8 cellular contexts compared by ENCODE assay signal in the genomic region with DNA sequence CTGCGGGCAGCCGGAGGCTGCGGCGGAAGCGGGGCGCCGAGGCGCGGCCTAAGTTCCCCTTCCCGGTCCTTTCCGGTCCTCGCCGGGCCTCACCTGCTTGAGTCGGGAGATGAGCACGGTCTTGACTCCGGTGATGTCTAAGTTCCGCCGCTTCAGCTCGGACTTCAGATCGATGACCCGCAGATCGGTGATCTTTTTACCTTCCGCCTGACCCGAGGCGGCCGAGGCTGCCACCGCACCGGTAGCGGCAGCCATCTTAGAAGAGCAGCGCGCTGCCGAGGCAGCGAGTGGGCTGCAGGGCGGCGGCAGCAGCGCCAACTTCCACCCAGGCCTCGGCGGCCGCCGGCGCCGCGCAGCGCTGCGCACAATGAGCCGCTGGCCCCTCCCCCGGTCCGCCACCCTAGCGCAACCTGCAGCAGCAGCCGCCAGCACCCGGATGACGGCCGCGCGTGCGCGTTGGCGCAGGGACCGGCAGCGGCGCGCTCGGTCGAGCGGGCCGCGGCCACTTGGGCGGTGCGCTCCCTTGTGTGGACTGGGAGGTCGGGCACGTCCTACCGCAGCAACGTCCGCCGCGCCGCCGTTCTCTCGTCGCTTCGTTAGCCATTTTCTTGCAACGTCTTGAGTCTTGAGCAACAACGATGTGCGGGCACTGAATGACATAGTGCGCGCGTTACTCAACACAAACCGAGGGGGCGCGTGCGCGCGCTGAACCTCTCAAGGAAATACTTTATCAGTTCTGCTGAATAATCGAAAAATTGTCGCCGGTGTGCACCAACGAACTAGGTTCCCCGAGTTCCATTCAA. TPM values are rescaled to one million over a fixed set of nuclear protein-coding genes. Genes with fewer than 3 reads are reported as not detected.
DNase-seq lines count a peak whose midpoint lies in the region; ATAC-seq and TF ChIP-seq lines count a peak whose summit lies in the region.

Gene SLTM, minus strand, starts transcription at position 369 of the 803 bp plus-strand sequence. Its CDS starts 114 bp downstream, at position 255.

- no peak for TF ChIP-seq EP300 in gastroesophageal sphincter (IDR thresholded peaks at IDR 0.05)

- H3K36me3 ChIP-seq in gastroesophageal sphincter = peaks cover 0 to 7% of the 10 kb centered on the region in 2 donors

- no peaks in the 10 kb centered on the region for H3K27me3 ChIP-seq in gastroesophageal sphincter

- H3K27me3 Mint-ChIP-seq in HFFc6 (ENCODE audit: insufficient read depth) = peaks cover 4% of the 10 kb centered on the region
- H3K27me3 Mint-ChIP-seq in activated naive CD4-positive, alpha-beta T cell treated with anti-CD3 and anti-CD28 coated beads for 36 hours (ENCODE audit: low read depth) = no peaks in the 10 kb centered on the region

- peak within 1 kb of the TSS; percentile 99 for H3K27ac Mint-ChIP-seq in HFFc6
- peak within 1 kb of the TSS; percentile 99 for H3K27ac Mint-ChIP-seq in activated naive CD4-positive, alpha-beta T cell treated with anti-CD3 and anti-CD28 coated beads for 36 hours

- H3K9me3 Mint-ChIP-seq in HFFc6 = no peaks in the 10 kb centered on the region
- no peaks in the 10 kb centered on the region for H3K9me3 Mint-ChIP-seq in activated naive CD4-positive, alpha-beta T cell treated with anti-CD3 and anti-CD28 coated beads for 36 hours

- peak; percentile 96 for ATAC-seq in gastroesophageal sphincter

- intact Hi-C loops in activated naive CD4-positive, alpha-beta T cell treated with anti-CD3 and anti-CD28 coated beads for 36 hours (cut with micrococcal nuclease) = loop anchor here (1.0 to 10.0 kb wide), 8 partner anchors 54 to 1229 kb away; partner anchors contain the start of genes ADAM10, BNIP2, CCNB2 and MINDY2

- 0% methylated on average over 2 to 4 of the region's 98 CpGs for WGBS in gastroesophageal sphincter (ENCODE audit: low coverage in 1 of 2), 2 donors

- peak within 1 kb of the TSS; percentile 97 for H3K4me3 Mint-ChIP-seq in HFFc6
- peak within 1 kb of the TSS; percentile 93 for H3K4me3 Mint-ChIP-seq in activated naive CD4-positive, alpha-beta T cell treated with anti-CD3 and anti-CD28 coated beads for 36 hours

- H3K4me1 Mint-ChIP-seq in HFFc6 (ENCODE audit: low read depth) = peaks cover 22% of the 10 kb centered on the region
- peaks cover 23% of the 10 kb centered on the region for H3K4me1 Mint-ChIP-seq in activated naive CD4-positive, alpha-beta T cell treated with anti-CD3 and anti-CD28 coated beads for 36 hours (ENCODE audit: low read depth)

- DNase-seq in HFFc6 (peak; percentile 95), NB4 (ENCODE audit: low read depth) (peak; percentile 97), SK-N-DZ (ENCODE audit: low spot score) (peak; percentile 93), nucleus accumbens (lab: John Stamatoyannopoulos, UW) (peak; percentile 34 to 96 (median 88)), superior temporal gyrus (ENCODE audit: extremely low spot score) (peak; percentile 89)
- DNase-seq in activated naive CD4-positive, alpha-beta T cell treated with anti-CD3 and anti-CD28 coated beads for 36 hours = peak; percentile 92

- H3K27ac ChIP-seq in gastroesophageal sphincter = peak within 1 kb of the TSS; percentile 87 to 100 (median 96)

- TF ChIP-seq POLR2A in NB4 (IDR thresholded peaks at IDR 0.05; ENCODE audit: extremely low read depth, insufficient read length) = peak; percentile 93
- TF ChIP-seq POLR2A in gastroesophageal sphincter (IDR thresholded peaks at IDR 0.05) = peak; percentile 96 to 98

- H3K4me1 ChIP-seq in gastroesophageal sphincter = peaks cover 5 to 42% (median 10%) of the 10 kb centered on the region in 3 donors

- H3K4me3 ChIP-seq in GM08714 (ENCODE audit: low read length) (peak within 1 kb of the TSS; percentile 100), NB4 (ENCODE audit: low read depth, low read length) (peak within 1 kb of the TSS; percentile 99), gastroesophageal sphincter (peak within 1 kb of the TSS; percentile 70 to 78)

- no peaks in the 10 kb centered on the region for H3K9me3 ChIP-seq in gastroesophageal sphincter

- H3K36me3 Mint-ChIP-seq in HFFc6 (ENCODE audit: low read depth) = peaks cover 6% of the 10 kb centered on the region; the same call in 1 of the 2 replicates
- H3K36me3 Mint-ChIP-seq in activated naive CD4-positive, alpha-beta T cell treated with anti-CD3 and anti-CD28 coated beads for 36 hours (ENCODE audit: low read depth) = peaks cover 9% of the 10 kb centered on the region

- TF ChIP-seq CTCF in HFFc6 (IDR thresholded peaks at IDR 0.05) (peak; percentile 66), NB4 (IDR thresholded peaks at IDR 0.05; ENCODE audit: low read depth, low read length) (no peak), gastroesophageal sphincter (IDR thresholded peaks at IDR 0.05) (peak in 3 of 4 experiments; percentile 44 to 57 (median 48))

- CTCF ChIA-PET in activated naive CD4-positive, alpha-beta T cell treated with anti-CD3 and anti-CD28 coated beads for 36 hours (lab: Charles Lee) = no interaction called here

RNA-seq across cellular contexts. Expression of gene SLTM, which starts in this region (rescaled TPM):
- total RNA-seq in HFFc6 (2021; fragmentation: NEBNext Ultra II Directional; extraction: Animal tissue kit (Norgen Biotek cat#: 25700)) = 10 to 100 TPM; 38.1 to 49.4 (median 45.3) TPM
- polyA plus RNA-seq in SK-N-DZ (2014; cell fraction: cytosol; rRNA removed) = 66.9 and 70.7 TPM in 2 replicates
- polyA plus RNA-seq in SK-N-DZ (2014; cell fraction: nucleus; rRNA removed) = 118 and 133 TPM in 2 replicates
- 10 to 100 TPM; 52.0 to 56.0 TPM for total RNA-seq in activated naive CD4-positive, alpha-beta T cell treated with anti-CD3 and anti-CD28 coated beads for 36 hours
- total RNA-seq in gastroesophageal sphincter = 100 to 1,000 TPM in 1 of 4 donors, 10 to 100 TPM in 3; 79.2 to 120 (median 84.4) TPM

Comparison
In these comparisons a context has a peak if more than half of its experiments do, and no peak if none do; other contexts are left out.
1. Peak in every context shown above with its lines: DNase-seq, ATAC-seq, H3K4me3 ChIP-seq and H3K27ac ChIP-seq.